Comparison of ENCODE assay signal across 19 cellular contexts in genomic region chr15:28020644-28021043, GRCh38.
A peak's percentile ranks its signal among the peaks of the same experiment; 100 is the strongest.
DNase-seq lines count a peak whose midpoint lies in the region; ATAC-seq and TF ChIP-seq lines count a peak whose summit lies in the region.
"Had no signal": no experiment of that assay in that cellular context is flagged by ENCODE, and none has a peak within 500 bp of the region (broad histone marks: within the 10 kb centered on the region; RNA-seq: fewer than 3 reads in every experiment).

No MANE protein-coding gene starts in this region.

- no peaks in the 10 kb centered on the region for H3K9me3 Mint-ChIP-seq in brain
- H3K9me3 Mint-ChIP-seq: CD4-positive, alpha-beta T cell had no signal

- H3K27ac Mint-ChIP-seq in brain = peak overlapping the region in 4 of 5 experiments; percentile 18 to 80 (median 45)
- H3K27ac Mint-ChIP-seq: CD4-positive, alpha-beta T cell; HFFc6 had no signal

- no peak overlapping the region for H3K4me3 ChIP-seq in dorsolateral prefrontal cortex
- H3K4me3 ChIP-seq: BLaER1 treated with 17β-estradiol and CSF1 and Interleukin-3, amounts not matched to agents 10 nM and 100 nM; GM23248; HAP-1 had no signal

- intact Hi-C loops in posterior vena cava (cut with DNase I) (no loop called here), dorsolateral prefrontal cortex (cut with DNase I) (loop anchor here in 1 of 2 donors (5.0 to 10.0 kb wide), 2 partner anchors 102 to 316 kb away; no protein-coding TSS in a partner anchor)

- in situ Hi-C loops in GM13976 (cut with MboI; ENCODE audit: low sequenced_read_pairs, unreplicated experiment) = no loop called here

- no peaks in the 10 kb centered on the region for H3K36me3 Mint-ChIP-seq in brain

- no peaks in the 10 kb centered on the region for H3K27me3 Mint-ChIP-seq in brain
- H3K27me3 Mint-ChIP-seq: CD4-positive, alpha-beta T cell had no signal

- TF ChIP-seq CTCF in GM13976 (IDR thresholded peaks at IDR 0.05; ENCODE audit: borderline replicate concordance, control extremely low read depth, extremely low read depth, insufficient read depth, missing control alignments) = no peak
- no peak for TF ChIP-seq CTCF in brain (conservative IDR thresholded peaks at IDR 0.05)
- TF ChIP-seq CTCF in dorsolateral prefrontal cortex (IDR thresholded peaks at IDR 0.05 in 54 of 56, conservative IDR thresholded peaks at IDR 0.05 in 2 of 56; ENCODE audit: low read depth in 1 of 56, partially characterized antibody in 56 of 56) = no peak

- H3K4me1 Mint-ChIP-seq in brain = peaks cover 50% of the 10 kb centered on the region

- H3K27ac ChIP-seq in dorsolateral prefrontal cortex = peak overlapping the region in 26 of 59 donors; percentile 3 to 83 (median 54)
- H3K27ac ChIP-seq: BLaER1 treated with 17β-estradiol and CSF1 and Interleukin-3, amounts not matched to agents 10 nM and 100 nM; GM23248; RWPE1 had no signal

- H3K4me3 Mint-ChIP-seq in brain = no peak overlapping the region
- H3K4me3 Mint-ChIP-seq: CD4-positive, alpha-beta T cell; HFFc6 had no signal

- ATAC-seq in HG03139 (IDR thresholded peaks at IDR 0.05; ENCODE audit: unreplicated experiment) = no peak
- ATAC-seq in GM18868 (IDR thresholded peaks at IDR 0.05; ENCODE audit: unreplicated experiment) = no peak
- ATAC-seq: Panc1 had no signal

- H3K27me3 ChIP-seq in dorsolateral prefrontal cortex = no peaks in the 10 kb centered on the region
- H3K27me3 ChIP-seq: BLaER1 treated with 17β-estradiol and CSF1 and Interleukin-3, amounts not matched to agents 10 nM and 100 nM had no signal

- peak; percentile 7 for DNase-seq in GM13976 (ENCODE audit: low spot score)
- DNase-seq in iPS-NIHi7 (ENCODE audit: extremely low spot score) = peak; percentile 4
- DNase-seq in posterior vena cava (ENCODE audit: low spot score) = peak; percentile 64
- DNase-seq in dorsolateral prefrontal cortex = no peak
- DNase-seq in stimulated activated CD4-positive, alpha-beta T cell treated with anti-CD3 and anti-CD28 coated beads, Interleukin-15, amount 100 ng/mL, for 24 hours = no peak
- DNase-seq: CD4-positive, alpha-beta T cell; GM23248; HFFc6; NCI-H1048; NCI-H1694; NCI-H2227 treated with DMSO at 0.1 percent for 48 hours; SHP77 had no signal

Comparison
In these comparisons a context has a peak if more than half of its experiments do, and no peak if none do; other contexts are left out.
1. DNase-seq: peak in GM13976 (single experiment), iPS-NIHi7 (single experiment) and posterior vena cava (single experiment); none in dorsolateral prefrontal cortex (0 of 10) and stimulated activated CD4-positive, alpha-beta T cell treated with anti-CD3 and anti-CD28 coated beads, Interleukin-15, amount 100 ng/mL, for 24 hours (single experiment).